ENCODE assay signal across 8 cellular contexts in genomic region chr11:66268210-66268952, GRCh38. TPM values are rescaled to one million over a fixed set of nuclear protein-coding genes. Genes with fewer than 3 reads are reported as not detected.
DNase-seq lines count a peak whose midpoint lies in the region; ATAC-seq and TF ChIP-seq lines count a peak whose summit lies in the region.

TSS of gene RAB1B (plus strand) at chr11:66268639. CDS start at chr11:66268680, 41 bp downstream.

- 0% methylated on average over 27 of the region's 65 CpGs for WGBS in esophagus muscularis mucosa

- peak within 1 kb of the TSS; percentile 56; the same call in 1 of the 2 replicates for H2AFZ ChIP-seq in Karpas-422 (ENCODE audit: low read length)

- H3K27ac ChIP-seq in Karpas-422 (ENCODE audit: low read length) (peak within 1 kb of the TSS; percentile 82), esophagus muscularis mucosa (replicated peaks in 1 of 4) (peak within 1 kb of the TSS; percentile 95 to 98 (median 97)), muscle layer of duodenum (ENCODE audit: low read length) (peak within 1 kb of the TSS; percentile 98)

- peak; percentile 77 for ATAC-seq in GM21825 (IDR thresholded peaks at IDR 0.05; ENCODE audit: unreplicated experiment)

- peaks cover 13% of the 10 kb centered on the region; the same call in 1 of the 2 replicates for H3K36me3 ChIP-seq in Karpas-422 (ENCODE audit: insufficient read depth, low read length)
- H3K36me3 ChIP-seq in esophagus muscularis mucosa: peaks cover 18 to 58% (median 50%) of the 10 kb centered on the region in 4 donors
- H3K36me3 ChIP-seq in muscle layer of duodenum (ENCODE audit: control insufficient read depth in 1 of 2, insufficient read depth in 2 of 2, low read length in 2 of 2): peaks cover 18 to 40% of the 10 kb centered on the region in 2 donors

- intact Hi-C loops in esophagus muscularis mucosa (cut with DNase I): no loop called here

- DNase-seq in DMS79 treated with DMSO at 0.1 percent for 48 hours (lab: John Stamatoyannopoulos, UW) (peak; percentile 98), Karpas-422 (peak; percentile 100), RKO (ENCODE audit: low spot score) (peak; percentile 99), activated T-helper 1 cell treated with Interleukin-2 at 50 U/mL for 16 hours (ENCODE audit: low read depth) (peak; percentile 100), esophagus muscularis mucosa (ENCODE audit: extremely low spot score) (peak; percentile 100)
- DNase-seq in stimulated activated CD8-positive, alpha-beta memory T cell treated with anti-CD3 and anti-CD28 coated beads, Interleukin-7, amount 100 ng/mL, for 4 hours (ENCODE audit: low read depth in 2 of 2): peak; percentile 99 to 100

- H3K4me1 ChIP-seq in Karpas-422 (ENCODE audit: low read length) (peaks cover 27% of the 10 kb centered on the region), esophagus muscularis mucosa (peaks cover 28 to 60% (median 45%) of the 10 kb centered on the region in 4 donors), muscle layer of duodenum (ENCODE audit: control insufficient read depth in 1 of 2, insufficient read depth in 2 of 2, low read length in 2 of 2) (peaks cover 0 to 28% of the 10 kb centered on the region in 2 donors)

- H3K9me3 ChIP-seq in Karpas-422 (ENCODE audit: low read length) (no peaks in the 10 kb centered on the region), esophagus muscularis mucosa (no peaks in the 10 kb centered on the region), muscle layer of duodenum (ENCODE audit: control insufficient read depth in 1 of 2, low read length in 2 of 2) (no peaks in the 10 kb centered on the region)

- peaks cover 11% of the 10 kb centered on the region; the same call in 1 of the 2 replicates for H4K20me1 ChIP-seq in Karpas-422 (ENCODE audit: insufficient read depth, low read depth, low read length)

- H3K79me2 ChIP-seq in Karpas-422 (ENCODE audit: low read length): peaks cover 24% of the 10 kb centered on the region

- H3K27me3 ChIP-seq in Karpas-422 (ENCODE audit: low read length) (no peaks in the 10 kb centered on the region), esophagus muscularis mucosa (no peaks in the 10 kb centered on the region), muscle layer of duodenum (ENCODE audit: low read depth, low read length) (no peaks in the 10 kb centered on the region)

- peak within 1 kb of the TSS; percentile 93 for H3K4me3 ChIP-seq in Karpas-422 (ENCODE audit: low read length)
- peak within 1 kb of the TSS; percentile 71 to 95 (median 83) for H3K4me3 ChIP-seq in esophagus muscularis mucosa
- peak within 1 kb of the TSS; percentile 87 to 89 for H3K4me3 ChIP-seq in muscle layer of duodenum (ENCODE audit: low read depth in 1 of 2, low read length in 2 of 2)

- no peak for TF ChIP-seq EP300 in esophagus muscularis mucosa (IDR thresholded peaks at IDR 0.05)

- TF ChIP-seq CTCF in esophagus muscularis mucosa (IDR thresholded peaks at IDR 0.05): no peak

- no peaks in the 10 kb centered on the region for H3K9me2 ChIP-seq in Karpas-422 (replicated peaks; ENCODE audit: insufficient read depth, low read length)

- H3K9ac ChIP-seq in Karpas-422 (ENCODE audit: low read length): peak within 1 kb of the TSS; percentile 97

- TF ChIP-seq POLR2A in esophagus muscularis mucosa (IDR thresholded peaks at IDR 0.05; ENCODE audit: low read depth): peak; percentile 57

- peak within 1 kb of the TSS; percentile 87 for H3K4me2 ChIP-seq in Karpas-422 (ENCODE audit: low read depth, low read length, poor library complexity, severe bottlenecking)

RNA-seq across cellular contexts. Expression of gene RAB1B, which starts in this region (rescaled TPM):
- total RNA-seq in Karpas-422 (2014; rRNA removed; shearing (Covaris generic); ENCODE audit: low replicate concordance): 56.2 and 64.3 TPM in 2 replicates
- total RNA-seq in esophagus muscularis mucosa: 100 to 1,000 TPM in 3 of 4 donors, 10 to 100 TPM in 1; 97.2 to 163 (median 132) TPM

Comparison
In these comparisons a context has a peak if more than half of its experiments do, and no peak if none do; other contexts are left out.
1. Peak in every context shown above with its lines: DNase-seq, ATAC-seq, H3K4me3 ChIP-seq and H3K27ac ChIP-seq.